20 cellular contexts compared by ENCODE assay signal in genomic region chr2:75139171-75139570, GRCh38.
A peak's percentile ranks its signal among the peaks of the same experiment; 100 is the strongest.
DNase-seq lines count a peak whose midpoint lies in the region; ATAC-seq and FAIRE-seq lines count a peak whose summit lies in the region.
"Had no signal": no experiment of that assay in that cellular context is flagged by ENCODE, and none has a peak within 500 bp of the region (broad histone marks: within the 10 kb centered on the region; RNA-seq: fewer than 3 reads in every experiment).

No MANE protein-coding gene starts in this region.

- H2BK120ac ChIP-seq in mesenchymal stem cell (ENCODE audit: low read depth, low read length) (no peak overlapping the region), trophoblast cell (ENCODE audit: insufficient read depth, low read length, poor library complexity) (no peak overlapping the region)

- no peak for ATAC-seq in HG02870 (IDR thresholded peaks at IDR 0.05; ENCODE audit: unreplicated experiment)
- ATAC-seq: A549; CD8-positive, alpha-beta T cell had no signal

- H4K12ac ChIP-seq in trophoblast cell (ENCODE audit: low read depth, low read length) = no peak overlapping the region

- H3K4me3 ChIP-seq in mesenchymal stem cell (ENCODE audit: insufficient read depth in 1 of 2, low read depth in 1 of 2, low read length in 2 of 2) (no peak overlapping the region), trophoblast cell (ENCODE audit: low read depth, low read length) (no peak overlapping the region)
- H3K4me3 ChIP-seq: A549; BLaER1 treated with 17β-estradiol and CSF1 and Interleukin-3, amounts not matched to agents 10 nM and 100 nM had no signal

- peaks cover 5 to 6% of the 10 kb centered on the region in 2 experiments for H3K27me3 ChIP-seq in mesenchymal stem cell (ENCODE audit: control insufficient read depth in 1 of 2, insufficient read depth in 1 of 2, low read length in 2 of 2)
- H3K27me3 ChIP-seq in trophoblast cell (ENCODE audit: insufficient read depth, low read length) = no peaks in the 10 kb centered on the region
- H3K27me3 ChIP-seq: BLaER1 treated with 17β-estradiol and CSF1 and Interleukin-3, amounts not matched to agents 10 nM and 100 nM had no signal

- H3K9me3 ChIP-seq in mesenchymal stem cell (ENCODE audit: control insufficient read depth, low read length) (no peaks in the 10 kb centered on the region), trophoblast cell (ENCODE audit: insufficient read depth, low read depth, low read length) (no peaks in the 10 kb centered on the region)
- H3K9me3 ChIP-seq: A549; BLaER1 treated with 17β-estradiol and CSF1 and Interleukin-3, amounts not matched to agents 10 nM and 100 nM; Caco-2 had no signal

- H3K9ac ChIP-seq in mesenchymal stem cell (ENCODE audit: low read length) (no peak overlapping the region), trophoblast cell (ENCODE audit: low read length) (no peak overlapping the region)
- H3K9ac ChIP-seq: BLaER1 treated with 17β-estradiol and CSF1 and Interleukin-3, amounts not matched to agents 10 nM and 100 nM had no signal

- H2BK12ac ChIP-seq in mesenchymal stem cell (ENCODE audit: low read length in 2 of 2) = peak overlapping the region in 1 of 2 experiments; percentile 47
- no peak overlapping the region for H2BK12ac ChIP-seq in trophoblast cell (ENCODE audit: low read length)

- FAIRE-seq in HTR-8/SVneo (lab: Jason Lieb, UNC) = peak; percentile 20
- FAIRE-seq: A549, D721Med, G401.6, GM12891, GM18507 had no signal

- no peak for DNase-seq in HTR-8/SVneo (ENCODE audit: insufficient read length, low spot score)
- no peak for DNase-seq in mesenchymal stem cell
- peak; percentile 61 to 83 for DNase-seq in trophoblast cell
- DNase-seq in NCI-H128 (lab: John Stamatoyannopoulos, UW; ENCODE audit: unreplicated experiment) = no peak
- DNase-seq: AML-193; Caco-2; Calu3; CD4-positive, alpha-beta T cell; CD8-positive, alpha-beta T cell; DMS79 treated with DMSO at 0.1 percent for 48 hours; GF-D8 had no signal

- 96% methylated on average over 3 of the region's 3 CpGs for WGBS in mesenchymal stem cell
- no CpG with 5 or more reads among the region's 3 CpGs for whole genome bisulfite sequencing in trophoblast cell (ENCODE audit: extremely low coverage, insufficient coverage, insufficient read length)

- H2AK5ac ChIP-seq in mesenchymal stem cell (ENCODE audit: low read length, severe bottlenecking) (no peak overlapping the region), trophoblast cell (ENCODE audit: low read length) (no peak overlapping the region)

- H3K23ac ChIP-seq in mesenchymal stem cell (ENCODE audit: low read length in 2 of 2) (peak overlapping the region in 1 of 2 experiments; percentile 26), trophoblast cell (ENCODE audit: low read length) (no peak overlapping the region)

- H3K27ac ChIP-seq in mesenchymal stem cell (ENCODE audit: low read length, poor library complexity, severe bottlenecking) (no peak overlapping the region), trophoblast cell (ENCODE audit: low read depth, low read length) (no peak overlapping the region)
- H3K27ac ChIP-seq: 22Rv1; A549; BLaER1 treated with 17β-estradiol and CSF1 and Interleukin-3, amounts not matched to agents 10 nM and 100 nM; C4-2B had no signal

- H3K36me3 ChIP-seq in mesenchymal stem cell (ENCODE audit: control insufficient read depth in 1 of 2, insufficient read depth in 2 of 2, low read depth in 1 of 2, low read length in 2 of 2) (no peaks in the 10 kb centered on the region), trophoblast cell (ENCODE audit: control insufficient read depth in 1 of 2, insufficient read depth in 2 of 2, low read length in 2 of 2) (no peaks in the 10 kb centered on the region)
- H3K36me3 ChIP-seq: BLaER1 treated with 17β-estradiol and CSF1 and Interleukin-3, amounts not matched to agents 10 nM and 100 nM had no signal

- peak overlapping the region; percentile 4 for H4K8ac ChIP-seq in mesenchymal stem cell (ENCODE audit: low read length)
- no peak overlapping the region for H4K8ac ChIP-seq in trophoblast cell (ENCODE audit: low read depth, low read length)

- no peak overlapping the region for H2AFZ ChIP-seq in mesenchymal stem cell (ENCODE audit: low read depth, low read length)
- no peak overlapping the region for H2AFZ ChIP-seq in trophoblast cell (ENCODE audit: insufficient read depth, low read length, poor library complexity)

- H4K91ac ChIP-seq in mesenchymal stem cell (ENCODE audit: low read length) (no peak overlapping the region), trophoblast cell (ENCODE audit: low read depth, low read length) (no peak overlapping the region)

- peaks cover 1% of the 10 kb centered on the region for H3K79me2 ChIP-seq in trophoblast cell (ENCODE audit: control insufficient read depth, insufficient read depth, low read length, poor library complexity)

- peak overlapping the region in 1 of 2 experiments; percentile 68 for H3K4ac ChIP-seq in mesenchymal stem cell (ENCODE audit: low read depth in 1 of 2, low read length in 2 of 2)
- H3K4ac ChIP-seq in trophoblast cell (ENCODE audit: low read depth, low read length) = no peak overlapping the region

- H2BK5ac ChIP-seq in mesenchymal stem cell (ENCODE audit: low read depth, low read length, poor library complexity, severe bottlenecking) = no peak overlapping the region
- no peak overlapping the region for H2BK5ac ChIP-seq in trophoblast cell (ENCODE audit: low read depth, low read length, poor library complexity)

- H3K18ac ChIP-seq in mesenchymal stem cell (ENCODE audit: low read depth in 1 of 2, low read length in 2 of 2) = no peak overlapping the region
- H3K18ac ChIP-seq in trophoblast cell (ENCODE audit: low read length) = no peak overlapping the region

- H2BK15ac ChIP-seq in mesenchymal stem cell (ENCODE audit: low read depth, poor library complexity, severe bottlenecking) = no peak overlapping the region

- no peak overlapping the region for H3K14ac ChIP-seq in mesenchymal stem cell (ENCODE audit: low read length in 2 of 2)
- H3K14ac ChIP-seq in trophoblast cell (ENCODE audit: low read length) = no peak overlapping the region

- H3K4me1 ChIP-seq in mesenchymal stem cell (ENCODE audit: control insufficient read depth, insufficient read depth, low read depth, low read length) = no peaks in the 10 kb centered on the region
- peaks cover 7 to 10% of the 10 kb centered on the region in 2 experiments for H3K4me1 ChIP-seq in trophoblast cell (ENCODE audit: control insufficient read depth in 1 of 2, insufficient read depth in 2 of 2, low read length in 2 of 2)
- H3K4me1 ChIP-seq: A549; BLaER1 treated with 17β-estradiol and CSF1 and Interleukin-3, amounts not matched to agents 10 nM and 100 nM; Caco-2 had no signal

- H3K79me1 ChIP-seq in mesenchymal stem cell (replicated peaks; ENCODE audit: low read length, poor library complexity, severe bottlenecking) = no peaks in the 10 kb centered on the region
- peaks cover 2% of the 10 kb centered on the region for H3K79me1 ChIP-seq in trophoblast cell (ENCODE audit: low read length)

- no peak overlapping the region for H3K4me2 ChIP-seq in mesenchymal stem cell (ENCODE audit: low read length, poor library complexity, severe bottlenecking)
- no peak overlapping the region for H3K4me2 ChIP-seq in trophoblast cell (ENCODE audit: low read length)
- H3K4me2 ChIP-seq: A549; BLaER1 treated with 17β-estradiol and CSF1 and Interleukin-3, amounts not matched to agents 10 nM and 100 nM had no signal

Comparison
In these comparisons a context has a peak if more than half of its experiments do, and no peak if none do; other contexts are left out.
1. DNase-seq: peak in trophoblast cell (2 of 2); none in HTR-8/SVneo (single experiment), mesenchymal stem cell (single experiment) and NCI-H128 (single experiment).